12 cellular contexts compared by ENCODE assay signal in the genomic region with DNA sequence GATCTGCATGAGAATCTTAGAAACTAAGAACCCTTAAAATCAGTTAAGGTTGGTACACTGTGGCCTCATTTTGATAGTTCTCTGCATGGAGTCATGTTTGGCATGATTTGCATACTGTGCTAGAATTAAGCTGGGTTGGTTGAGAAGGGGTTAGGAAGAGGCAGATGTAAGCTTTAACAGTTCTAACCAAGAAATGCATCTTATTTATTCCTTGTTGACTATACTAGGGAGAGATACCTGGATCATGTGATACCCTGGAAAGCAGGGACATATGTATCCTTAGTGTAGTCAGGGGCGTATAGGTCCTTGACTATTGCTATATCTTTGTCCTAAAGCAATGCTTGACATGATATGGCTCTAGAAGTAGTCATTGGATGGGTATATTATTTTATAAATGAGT. TPM values are rescaled to one million over a fixed set of nuclear protein-coding genes. Genes with fewer than 3 reads are reported as not detected.
"Had no signal": no experiment of that assay in that cellular context is flagged by ENCODE, and none has a peak within 500 bp of the region (broad histone marks: within the 10 kb centered on the region; RNA-seq: fewer than 3 reads in every experiment).

No MANE protein-coding gene starts in this region.

- ATAC-seq: heart left ventricle; pancreas; stimulated activated naive CD8-positive, alpha-beta T cell treated with anti-CD3 and anti-CD28 coated beads, Interleukin-15, amount 100 ng/mL, for 72 hours had no signal

- H3K9me3 ChIP-seq: heart left ventricle, left ventricle myocardium inferior, pancreas, thoracic aorta had no signal

- H3K4me3 ChIP-seq: cardiac muscle cell, heart left ventricle, left ventricle myocardium inferior, neural progenitor cell, pancreas, thoracic aorta had no signal

- H3K27me3 Mint-ChIP-seq: stimulated activated naive CD8-positive, alpha-beta T cell treated with anti-CD3 and anti-CD28 coated beads, Interleukin-15, amount 100 ng/mL, for 72 hours had no signal

- H3K27ac ChIP-seq: cardiac muscle cell, heart left ventricle, left ventricle myocardium inferior, neural progenitor cell, pancreas, thoracic aorta had no signal

- H3K27ac Mint-ChIP-seq: neural progenitor cell had no signal

- H3K9ac ChIP-seq: neural progenitor cell had no signal

- H3K9me3 Mint-ChIP-seq: neural progenitor cell; stimulated activated naive CD8-positive, alpha-beta T cell treated with anti-CD3 and anti-CD28 coated beads, Interleukin-15, amount 100 ng/mL, for 72 hours had no signal

- DNase-seq: activated T-cell treated with anti-CD3 and anti-CD28 coated beads, Interleukin-2, amount 50 U/mL, for 48 hours; heart left ventricle; kidney; left ventricle myocardium inferior; mesendoderm; pancreas; stimulated activated CD4-positive, alpha-beta T cell treated with anti-CD3 and anti-CD28 coated beads, Interleukin-4, amount 100 ng/mL, for 24 hours; stimulated activated naive CD8-positive, alpha-beta T cell treated with anti-CD3 and anti-CD28 coated beads, Interleukin-15, amount 100 ng/mL, for 72 hours; T-helper 9 cell had no signal

- H3K36me3 ChIP-seq: neural progenitor cell had no signal

- H3K27me3 ChIP-seq: cardiac muscle cell, heart left ventricle, neural progenitor cell, pancreas had no signal

- H3K4me3 Mint-ChIP-seq: neural progenitor cell; stimulated activated naive CD8-positive, alpha-beta T cell treated with anti-CD3 and anti-CD28 coated beads, Interleukin-15, amount 100 ng/mL, for 72 hours had no signal

RNA-seq across cellular contexts. Expression of a gene that starts 49.4 kb away (rescaled TPM):
- total RNA-seq: cardiac muscle cell, left ventricle myocardium inferior, thoracic aorta had no signal
